In genomic region chr13:109971006-109971744, GRCh38 we compare ENCODE assay signal across 10 cellular contexts.
"Had no signal": no experiment of that assay in that cellular context is flagged by ENCODE, and none has a peak within 500 bp of the region (broad histone marks: within the 10 kb centered on the region; RNA-seq: fewer than 3 reads in every experiment).

No MANE protein-coding gene starts in this region.

- H3K4me1 ChIP-seq: breast epithelium, gastroesophageal sphincter had no signal

- H3K9me3 ChIP-seq: breast epithelium had no signal

- H3K4me3 ChIP-seq: breast epithelium, gastroesophageal sphincter had no signal

- DNase-seq: activated effector memory CD4-positive, alpha-beta T cell treated with Interleukin-2 at 50 U/mL for 16 hours; activated T-cell treated with anti-CD3 and anti-CD28 coated beads, Interleukin-2, amount 50 U/mL, for 1 hour; islet precursor cell; nephron progenitor cell; stimulated activated CD4-positive, alpha-beta T cell treated with anti-CD3 and anti-CD28 coated beads, Interleukin-15, amount 100 ng/mL, for 24 hours; stimulated activated CD4-positive, alpha-beta T cell treated with anti-CD3 and anti-CD28 coated beads, Interleukin-4, amount 100 ng/mL, for 24 hours had no signal

- H3K27ac ChIP-seq: gastroesophageal sphincter had no signal

- H3K36me3 ChIP-seq: breast epithelium, gastroesophageal sphincter had no signal

- H3K27me3 ChIP-seq: breast epithelium, gastroesophageal sphincter had no signal

- ATAC-seq: activated CD4-positive, CD25-positive, alpha-beta regulatory T cell treated with anti-CD3 and anti-CD28 coated beads, Interleukin-2, amount 50 U/mL, for 24 hours; activated naive CD4-positive, alpha-beta T cell treated with anti-CD3 and anti-CD28 coated beads, Interleukin-2, amount 50 U/mL, for 72 hours; gastroesophageal sphincter had no signal
